In the genomic region with DNA sequence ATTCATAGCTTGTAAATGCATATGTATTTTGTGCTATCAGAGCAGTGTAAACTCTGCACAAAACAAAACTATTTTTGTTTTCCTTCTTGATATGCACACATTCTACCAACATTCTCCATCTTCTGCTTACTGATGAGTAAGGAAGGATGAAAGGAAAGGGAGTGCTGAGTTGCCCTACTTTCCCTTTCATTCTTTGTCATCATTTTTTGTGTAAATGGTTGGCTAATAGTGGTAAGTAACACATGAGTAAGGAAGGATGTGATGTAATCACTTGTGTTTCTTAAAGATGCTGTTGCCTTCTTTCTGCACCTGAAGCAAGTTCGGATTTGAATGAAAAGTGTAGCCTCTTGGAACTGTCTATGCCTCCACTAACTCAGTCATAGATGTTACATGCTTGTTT, we compare ENCODE assay signal across 10 cellular contexts. TPM values are rescaled to one million over a fixed set of nuclear protein-coding genes. Genes with fewer than 3 reads are reported as not detected.
DNase-seq lines count a peak whose midpoint lies in the region; ATAC-seq lines count a peak whose summit lies in the region.
"Had no signal": no experiment of that assay in that cellular context is flagged by ENCODE, and none has a peak within 500 bp of the region (broad histone marks: within the 10 kb centered on the region; RNA-seq: fewer than 3 reads in every experiment).

No MANE protein-coding gene starts in this region.

- H3K4me1 ChIP-seq in right cardiac atrium (ENCODE audit: control insufficient read depth, insufficient read depth, low read length) = no peaks in the 10 kb centered on the region

- 90% methylated on average over 1 of the region's 1 CpG for WGBS in right cardiac atrium

- intact Hi-C loops in left cardiac atrium (cut with DNase I) (loop anchor here (10.0 kb wide), 2 partner anchors 77 to 117 kb away; a partner anchor contains a TSS), right cardiac atrium (cut with DNase I) (loop anchor here in 1 of 4 donors (10.0 kb wide), 1 partner anchor 117 kb away; a partner anchor contains a TSS)

- no peak overlapping the region for H3K27ac ChIP-seq in right cardiac atrium (ENCODE audit: low read length)
- H3K27ac ChIP-seq: C4-2B, SK-N-MC had no signal

- peak overlapping the region; percentile 26 for H3K4me3 Mint-ChIP-seq in activated T-cell treated with anti-CD3 and anti-CD28 coated beads, Interleukin-2, amount 50 U/mL, for 24 hours
- H3K4me3 Mint-ChIP-seq in activated naive CD8-positive, alpha-beta T cell treated with anti-CD3 and anti-CD28 coated beads, Interleukin-2, amount 10 ng/mL, durations not matched to agents 7 days and 5 days = peak overlapping the region; percentile 6

- H3K9me3 Mint-ChIP-seq in activated T-cell treated with anti-CD3 and anti-CD28 coated beads, Interleukin-2, amount 50 U/mL, for 24 hours = no peaks in the 10 kb centered on the region
- no peaks in the 10 kb centered on the region for H3K9me3 Mint-ChIP-seq in activated naive CD8-positive, alpha-beta T cell treated with anti-CD3 and anti-CD28 coated beads, Interleukin-2, amount 10 ng/mL, durations not matched to agents 7 days and 5 days

- no peaks in the 10 kb centered on the region for H3K27me3 Mint-ChIP-seq in activated T-cell treated with anti-CD3 and anti-CD28 coated beads, Interleukin-2, amount 50 U/mL, for 24 hours
- H3K27me3 Mint-ChIP-seq in activated naive CD8-positive, alpha-beta T cell treated with anti-CD3 and anti-CD28 coated beads, Interleukin-2, amount 10 ng/mL, durations not matched to agents 7 days and 5 days = no peaks in the 10 kb centered on the region

- H3K27me3 ChIP-seq in right cardiac atrium (ENCODE audit: control insufficient read depth, insufficient read depth) = no peaks in the 10 kb centered on the region

- peak overlapping the region; percentile 92 for H3K27ac Mint-ChIP-seq in activated T-cell treated with anti-CD3 and anti-CD28 coated beads, Interleukin-2, amount 50 U/mL, for 24 hours
- H3K27ac Mint-ChIP-seq in activated naive CD8-positive, alpha-beta T cell treated with anti-CD3 and anti-CD28 coated beads, Interleukin-2, amount 10 ng/mL, durations not matched to agents 7 days and 5 days = peak overlapping the region; percentile 86

- POLR2A ChIA-PET in activated naive CD8-positive, alpha-beta T cell treated with anti-CD3 and anti-CD28 coated beads, Interleukin-2, amount 10 ng/mL, durations not matched to agents 7 days and 5 days (lab: Charles Lee) = interaction anchor here (1.2 kb wide), 1 partner anchor 228 kb away, joined by 4 read pairs; a partner anchor contains a TSS

- H3K4me3 ChIP-seq in right cardiac atrium (ENCODE audit: low read length) = no peak overlapping the region
- H3K4me3 ChIP-seq: SK-N-MC had no signal

- no peaks in the 10 kb centered on the region for H3K9me3 ChIP-seq in right cardiac atrium (ENCODE audit: control insufficient read depth, low read length)

- no peak for DNase-seq in activated T-cell treated with anti-CD3 and anti-CD28 coated beads, Interleukin-2, amount 50 U/mL, for 24 hours
- DNase-seq in activated T-cell treated with anti-CD3 and anti-CD28 coated beads, Interleukin-2, amount 50 U/mL, for 48 hours = no peak
- DNase-seq in activated naive CD8-positive, alpha-beta T cell treated with anti-CD3 and anti-CD28 coated beads, Interleukin-2, amount 10 ng/mL, durations not matched to agents 7 days and 5 days = no peak
- DNase-seq in stimulated activated naive CD8-positive, alpha-beta T cell treated with anti-CD3 and anti-CD28 coated beads, Interleukin-15, Interleukin-2, amounts not matched to agents 100 U/mL and 50 U/mL, for 24 hours = no peak
- DNase-seq in left cardiac atrium (no peak), COLO668 (lab: John Stamatoyannopoulos, UW; ENCODE audit: unreplicated experiment) (no peak), right cardiac atrium (no peak)

- peaks cover 51% of the 10 kb centered on the region for H3K36me3 Mint-ChIP-seq in activated T-cell treated with anti-CD3 and anti-CD28 coated beads, Interleukin-2, amount 50 U/mL, for 24 hours (ENCODE audit: low read depth)
- peaks cover 9% of the 10 kb centered on the region for H3K36me3 Mint-ChIP-seq in activated naive CD8-positive, alpha-beta T cell treated with anti-CD3 and anti-CD28 coated beads, Interleukin-2, amount 10 ng/mL, durations not matched to agents 7 days and 5 days

- peaks cover 43% of the 10 kb centered on the region for H3K4me1 Mint-ChIP-seq in activated T-cell treated with anti-CD3 and anti-CD28 coated beads, Interleukin-2, amount 50 U/mL, for 24 hours (ENCODE audit: low read depth)
- peaks cover 31% of the 10 kb centered on the region for H3K4me1 Mint-ChIP-seq in activated naive CD8-positive, alpha-beta T cell treated with anti-CD3 and anti-CD28 coated beads, Interleukin-2, amount 10 ng/mL, durations not matched to agents 7 days and 5 days

- ATAC-seq in HG03439 (IDR thresholded peaks at IDR 0.05; ENCODE audit: unreplicated experiment) (peak; percentile 25), left cardiac atrium (no peak), right cardiac atrium (no peak)
- ATAC-seq in activated naive CD8-positive, alpha-beta T cell treated with anti-CD3 and anti-CD28 coated beads, Interleukin-2, amount 10 ng/mL, durations not matched to agents 7 days and 5 days (ENCODE audit: low read depth) = peak; percentile 25
- peak; percentile 16 for ATAC-seq in stimulated activated naive CD8-positive, alpha-beta T cell treated with anti-CD3 and anti-CD28 coated beads, Interleukin-15, Interleukin-2, amounts not matched to agents 100 U/mL and 50 U/mL, for 24 hours

RNA-seq across cellular contexts. Expression of a gene that starts 4.6 kb away (rescaled TPM):
- total RNA-seq in activated naive CD8-positive, alpha-beta T cell treated with anti-CD3 and anti-CD28 coated beads, Interleukin-2, amount 10 ng/mL, durations not matched to agents 7 days and 5 days = 10 to 100 TPM; 20.1 to 23.0 TPM
- 10 to 100 TPM; 14.2 to 24.7 TPM for total RNA-seq in left cardiac atrium
- total RNA-seq in right cardiac atrium = 10 to 100 TPM; 19.8 to 30.1 (median 27.8) TPM
- 8.2 TPM for polyA plus RNA-seq in right cardiac atrium

Comparison
In these comparisons a context has a peak if more than half of its experiments do, and no peak if none do; other contexts are left out.
1. ATAC-seq: peak in HG03439 (single experiment), activated naive CD8-positive, alpha-beta T cell treated with anti-CD3 and anti-CD28 coated beads, Interleukin-2, amount 10 ng/mL, durations not matched to agents 7 days and 5 days (single experiment) and stimulated activated naive CD8-positive, alpha-beta T cell treated with anti-CD3 and anti-CD28 coated beads, Interleukin-15, Interleukin-2, amounts not matched to agents 100 U/mL and 50 U/mL, for 24 hours (single experiment); none in left cardiac atrium (0 of 2) and right cardiac atrium (0 of 2).